1 cellular context compared by ENCODE assay signal in genomic region chr2:217366996-217367395, GRCh38.
TF ChIP-seq lines count a peak whose summit lies in the region.

No MANE protein-coding gene starts in this region.

TF ChIP-seq in HEK293T, 16 proteins besides CTCF, POLR2A, EP300 and RAD21:
- no peak for TF ChIP-seq SUZ12 (IDR thresholded peaks at IDR 0.05)
- TF ChIP-seq, protein P1, sequence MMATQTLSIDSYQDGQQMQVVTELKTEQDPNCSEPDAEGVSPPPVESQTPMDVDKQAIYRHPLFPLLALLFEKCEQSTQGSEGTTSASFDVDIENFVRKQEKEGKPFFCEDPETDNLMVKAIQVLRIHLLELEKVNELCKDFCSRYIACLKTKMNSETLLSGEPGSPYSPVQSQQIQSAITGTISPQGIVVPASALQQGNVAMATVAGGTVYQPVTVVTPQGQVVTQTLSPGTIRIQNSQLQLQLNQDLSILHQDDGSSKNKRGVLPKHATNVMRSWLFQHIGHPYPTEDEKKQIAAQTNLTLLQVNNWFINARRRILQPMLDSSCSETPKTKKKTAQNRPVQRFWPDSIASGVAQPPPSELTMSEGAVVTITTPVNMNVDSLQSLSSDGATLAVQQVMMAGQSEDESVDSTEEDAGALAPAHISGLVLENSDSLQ (IDR thresholded peaks at IDR 0.05) = 0 out of 2 replicates have a peak, but pooled peaks have one; percentile 12
